1 cellular context compared by ENCODE assay signal in the genomic region with DNA sequence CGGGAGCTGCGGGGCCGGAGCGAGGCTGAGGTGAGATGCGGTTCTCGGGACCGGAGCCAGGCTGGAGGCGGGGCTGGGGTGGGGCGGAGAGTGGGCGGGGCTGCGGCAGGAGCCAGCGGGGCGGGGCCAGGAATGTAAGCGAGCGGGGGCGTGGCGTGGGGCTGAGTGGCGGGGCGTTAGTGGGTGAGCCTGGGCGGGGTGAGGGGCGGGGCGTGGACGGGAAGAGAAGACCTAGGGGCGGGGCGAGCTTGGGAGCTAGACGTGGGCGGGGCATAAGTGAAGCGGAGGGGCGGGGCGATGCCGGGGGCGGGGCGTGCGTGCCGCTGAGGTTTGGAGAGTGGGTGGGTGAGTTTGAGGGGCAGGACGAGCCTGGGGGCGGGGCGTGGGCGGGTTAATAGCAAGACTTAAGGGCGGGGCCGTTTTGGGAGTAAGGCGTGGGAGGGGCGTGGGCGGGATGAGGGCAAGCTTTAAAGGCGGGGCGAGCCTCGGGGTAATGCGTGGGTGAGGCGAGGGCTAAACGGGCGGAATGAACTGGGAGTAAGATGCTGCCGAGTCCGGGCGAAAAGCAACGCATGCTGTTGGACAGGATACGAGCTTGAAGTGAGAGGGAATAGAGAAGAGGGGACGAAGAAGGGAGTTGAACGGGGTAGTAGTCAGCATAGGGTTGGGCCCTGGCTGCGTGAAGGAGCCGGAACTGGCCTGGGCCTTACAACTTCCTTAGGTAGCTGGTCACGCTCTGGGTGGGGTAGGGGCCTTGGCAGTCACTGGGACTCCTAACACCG.
TF ChIP-seq lines count a peak whose summit lies in the region.

No MANE protein-coding gene starts in this region.

TF ChIP-seq in neural cell, 6 proteins besides CTCF, POLR2A, EP300 and RAD21:
- no peak for TF ChIP-seq REST (IDR thresholded peaks at IDR 0.05; ENCODE audit: borderline replicate concordance)
- TF ChIP-seq EZH2 (IDR thresholded peaks at IDR 0.05; ENCODE audit: borderline replicate concordance, insufficient read depth, low read length, poor library complexity, severe bottlenecking), result no peak
- TF ChIP-seq TAF1 (IDR thresholded peaks at IDR 0.05; ENCODE audit: low read depth), result no peak
- no peak for TF ChIP-seq SMC3 (conservative IDR thresholded peaks at IDR 0.05; ENCODE audit: poor library complexity)
- TF ChIP-seq POLR2AphosphoS5 (IDR thresholded peaks at IDR 0.05), result no peak
